ENCODE assay signal across 23 cellular contexts in the genomic region with DNA sequence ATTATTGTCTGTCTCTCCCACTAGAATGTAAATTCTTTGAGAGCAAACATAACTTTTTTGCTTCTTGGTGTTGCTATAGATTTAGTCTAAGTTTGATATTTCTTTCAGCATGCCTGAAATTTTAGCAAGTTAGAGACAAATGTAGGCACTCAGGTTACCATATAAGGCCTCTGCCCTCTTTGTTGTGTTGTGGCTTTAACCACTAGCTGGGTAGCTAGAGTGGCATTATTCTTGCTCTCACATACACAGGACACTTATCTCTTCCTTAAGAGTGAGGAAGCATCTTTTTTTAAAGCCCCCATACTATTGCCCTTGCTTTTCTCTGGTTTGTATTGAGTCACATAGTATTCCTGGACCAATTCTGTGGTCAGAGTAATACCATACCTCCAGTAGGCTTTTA. TPM values are rescaled to one million over a fixed set of nuclear protein-coding genes. Genes with fewer than 3 reads are reported as not detected.
A peak's percentile ranks its signal among the peaks of the same experiment; 100 is the strongest.
DNase-seq lines count a peak whose midpoint lies in the region; ATAC-seq and TF ChIP-seq lines count a peak whose summit lies in the region.
"Had no signal": no experiment of that assay in that cellular context is flagged by ENCODE, and none has a peak within 500 bp of the region (broad histone marks: within the 10 kb centered on the region; RNA-seq: fewer than 3 reads in every experiment).

No MANE protein-coding gene starts in this region.

- no peaks in the 10 kb centered on the region for H3K36me3 Mint-ChIP-seq in CD4-positive, CD25-positive, alpha-beta regulatory T cell
- peaks cover 0 to 7% (median 2%) of the 10 kb centered on the region in 3 donors for H3K36me3 Mint-ChIP-seq in CD8-positive, alpha-beta memory T cell
- H3K36me3 Mint-ChIP-seq in T-cell = peaks cover 3% of the 10 kb centered on the region
- H3K36me3 Mint-ChIP-seq in memory B cell = no peaks in the 10 kb centered on the region

- no peaks in the 10 kb centered on the region for H3K4me1 ChIP-seq in CD4-positive, CD25-positive, alpha-beta regulatory T cell (ENCODE audit: control insufficient read depth, insufficient read depth, low read length, poor library complexity, severe bottlenecking)
- H3K4me1 ChIP-seq in CD8-positive, alpha-beta memory T cell (ENCODE audit: insufficient read depth, low read length) = no peaks in the 10 kb centered on the region
- no peaks in the 10 kb centered on the region for H3K4me1 ChIP-seq in left lung
- H3K4me1 ChIP-seq: A549, HAP-1 had no signal

- no peaks in the 10 kb centered on the region for H3K27me3 Mint-ChIP-seq in CD4-positive, CD25-positive, alpha-beta regulatory T cell
- no peaks in the 10 kb centered on the region for H3K27me3 Mint-ChIP-seq in CD8-positive, alpha-beta memory T cell
- H3K27me3 Mint-ChIP-seq in T-cell (no peaks in the 10 kb centered on the region), memory B cell (no peaks in the 10 kb centered on the region)

- H3K27ac ChIP-seq in CD4-positive, CD25-positive, alpha-beta regulatory T cell (ENCODE audit: insufficient read depth, low read length, poor library complexity, severe bottlenecking) = no peak overlapping the region
- H3K27ac ChIP-seq in CD8-positive, alpha-beta memory T cell (ENCODE audit: low read depth, low read length) = no peak overlapping the region
- no peak overlapping the region for H3K27ac ChIP-seq in left lung
- H3K27ac ChIP-seq: A549, RWPE1 had no signal

- H3K4me1 Mint-ChIP-seq in CD4-positive, CD25-positive, alpha-beta regulatory T cell = peaks cover 0 to 14% (median 9%) of the 10 kb centered on the region in 4 donors
- peaks cover 11 to 20% (median 14%) of the 10 kb centered on the region in 3 donors for H3K4me1 Mint-ChIP-seq in CD8-positive, alpha-beta memory T cell
- H3K4me1 Mint-ChIP-seq in T-cell = peaks cover 9 to 17% (median 10%) of the 10 kb centered on the region in 3 donors
- H3K4me1 Mint-ChIP-seq in memory B cell = peaks cover 5% of the 10 kb centered on the region

- no peaks in the 10 kb centered on the region for H3K27me3 ChIP-seq in CD4-positive, CD25-positive, alpha-beta regulatory T cell (ENCODE audit: control insufficient read depth, insufficient read depth, low read length)
- H3K27me3 ChIP-seq in CD8-positive, alpha-beta memory T cell (ENCODE audit: insufficient read depth, low read length, poor library complexity, severe bottlenecking) = no peaks in the 10 kb centered on the region
- H3K27me3 ChIP-seq in left lung = no peaks in the 10 kb centered on the region

- intact Hi-C loops in left lung (cut with DNase I) = no loop called here

- H3K9me3 Mint-ChIP-seq in CD4-positive, CD25-positive, alpha-beta regulatory T cell = no peaks in the 10 kb centered on the region
- H3K9me3 Mint-ChIP-seq in CD8-positive, alpha-beta memory T cell = no peaks in the 10 kb centered on the region
- H3K9me3 Mint-ChIP-seq in T-cell (peaks cover 0 to 4% (median 0%) of the 10 kb centered on the region in 3 donors), memory B cell (no peaks in the 10 kb centered on the region)
- H3K9me3 Mint-ChIP-seq: HFFc6 had no signal

- ATAC-seq in CD4-positive, CD25-positive, alpha-beta regulatory T cell (ENCODE audit: low read depth in 2 of 2) = no peak
- ATAC-seq in T-cell (replicated peaks in 1 of 4) = no peak
- no peak for ATAC-seq in memory B cell (ENCODE audit: low read depth)
- ATAC-seq in left lung = no peak
- ATAC-seq: A549 had no signal

- H3K4me3 ChIP-seq in CD4-positive, CD25-positive, alpha-beta regulatory T cell (ENCODE audit: low read depth, low read length) = no peak overlapping the region
- no peak overlapping the region for H3K4me3 ChIP-seq in CD8-positive, alpha-beta memory T cell (ENCODE audit: low read length)
- H3K4me3 ChIP-seq in left lung = no peak overlapping the region
- H3K4me3 ChIP-seq: A549, HAP-1 had no signal

- H3K36me3 ChIP-seq in CD4-positive, CD25-positive, alpha-beta regulatory T cell (ENCODE audit: control insufficient read depth, insufficient read depth, low read length) = peaks cover 2% of the 10 kb centered on the region
- no peaks in the 10 kb centered on the region for H3K36me3 ChIP-seq in CD8-positive, alpha-beta memory T cell (ENCODE audit: insufficient read depth, low read length)
- H3K36me3 ChIP-seq in left lung = peaks cover 0 to 2% of the 10 kb centered on the region in 2 donors

- no peak overlapping the region for H3K4me3 Mint-ChIP-seq in CD4-positive, CD25-positive, alpha-beta regulatory T cell
- H3K4me3 Mint-ChIP-seq in CD8-positive, alpha-beta memory T cell = no peak overlapping the region
- H3K4me3 Mint-ChIP-seq in T-cell (peak overlapping the region in 1 of 3 donors; percentile 7), memory B cell (no peak overlapping the region)
- H3K4me3 Mint-ChIP-seq: HFFc6 had no signal

- TF ChIP-seq CTCF in left lung (IDR thresholded peaks at IDR 0.05) = no peak

- CTCF ChIA-PET in CD8-positive, alpha-beta memory T cell (lab: Charles Lee) = interaction anchor here (2.0 kb wide), 1 partner anchor 54 kb away, joined by 5 read pairs; no protein-coding TSS in a partner anchor
- CTCF ChIA-PET in T-cell (lab: Charles Lee) = interaction anchor here in 1 of 2 donors (3.0 kb wide), 1 partner anchor 37 kb away, joined by 15 read pairs; the partner anchor contains the start of gene EIF4G2

- H3K9me3 ChIP-seq in CD4-positive, CD25-positive, alpha-beta regulatory T cell (ENCODE audit: control insufficient read depth in 2 of 2, low read length in 2 of 2) = no peaks in the 10 kb centered on the region
- no peaks in the 10 kb centered on the region for H3K9me3 ChIP-seq in CD8-positive, alpha-beta memory T cell (ENCODE audit: low read length)
- no peaks in the 10 kb centered on the region for H3K9me3 ChIP-seq in left lung
- H3K9me3 ChIP-seq: A549, HAP-1 had no signal

- POLR2A ChIA-PET in CD8-positive, alpha-beta memory T cell (lab: Charles Lee) = no interaction called here
- POLR2A ChIA-PET in T-cell (lab: Charles Lee) = interaction anchor here (0.5 to 1.6 kb wide), 2 partner anchors 37 to 377 kb away, joined by 5 to 9 read pairs; partner anchors contain the start of gene EIF4G2 (in 1 of the 2)

- peak overlapping the region in 2 of 3 donors; percentile 21 to 57 for H3K27ac Mint-ChIP-seq in CD4-positive, CD25-positive, alpha-beta regulatory T cell
- H3K27ac Mint-ChIP-seq in CD8-positive, alpha-beta memory T cell = peak overlapping the region in 6 of 8 donors; percentile 36 to 93 (median 62)
- peak overlapping the region; percentile 9 to 24 for H3K27ac Mint-ChIP-seq in T-cell
- H3K27ac Mint-ChIP-seq in memory B cell = peak overlapping the region; percentile 29
- H3K27ac Mint-ChIP-seq: HFFc6 had no signal

- no peak for DNase-seq in CD4-positive, CD25-positive, alpha-beta regulatory T cell
- no peak for DNase-seq in CD8-positive, alpha-beta memory T cell
- DNase-seq in T-cell (no peak), memory B cell (ENCODE audit: low spot score in 2 of 2) (no peak), NCI-H748 (lab: John Stamatoyannopoulos, UW; ENCODE audit: unreplicated experiment) (no peak), left lung (no peak), NCI-H1105 treated with DMSO at 0.1 percent for 48 hours (lab: John Stamatoyannopoulos, UW) (no peak), DMS53 (lab: John Stamatoyannopoulos, UW) (no peak)
- DNase-seq: AML-193, C1 segment of cervical spinal cord, GOT3, HFFc6, Karpas-422, NCI-H1092 treated with DMSO at 0.1 percent for 48 hours, NCI-H1436 treated with DMSO at 0.1 percent for 48 hours, NCI-H187 treated with DMSO at 0.1 percent for 48 hours, NCI-H446 treated with DMSO at 0.1 percent for 48 hours, NCI-H526, SHP77, T-helper 1 cell had no signal

RNA-seq across cellular contexts. Expression of gene ZBED5, which starts 11.2 kb away (rescaled TPM):
- 62.6 TPM for total RNA-seq in CD4-positive, CD25-positive, alpha-beta regulatory T cell
- 10 to 100 TPM; 14.7 to 22.4 (median 18.0) TPM for polyA plus RNA-seq in CD4-positive, CD25-positive, alpha-beta regulatory T cell
- 10 to 100 TPM; 45.7 to 51.9 TPM for total RNA-seq in CD8-positive, alpha-beta memory T cell
- polyA plus RNA-seq in CD8-positive, alpha-beta memory T cell = 15.1 TPM
- 100 to 1,000 TPM in 3 of 5 donors, 10 to 100 TPM in 2; 70.1 to 112 (median 106) TPM for total RNA-seq in T-cell
- 10 to 100 TPM; 37.4 to 41.5 TPM for total RNA-seq in left lung

RNA-seq across cellular contexts. Expression of gene EIF4G2, which starts 37.9 kb away (rescaled TPM):
- 839 TPM for total RNA-seq in CD4-positive, CD25-positive, alpha-beta regulatory T cell
- polyA plus RNA-seq in CD4-positive, CD25-positive, alpha-beta regulatory T cell = 100 to 1,000 TPM; 367 to 423 (median 413) TPM
- 1,000 to 10,000 TPM; 1,516 to 1,609 TPM for total RNA-seq in CD8-positive, alpha-beta memory T cell
- 547 TPM for polyA plus RNA-seq in CD8-positive, alpha-beta memory T cell
- total RNA-seq in T-cell (1,000 to 10,000 TPM in 1 of 5 donors, 100 to 1,000 TPM in 4; 575 to 1,022 (median 643) TPM), left lung (1,000 to 10,000 TPM in 1 of 2 donors, 100 to 1,000 TPM in 1; 852 to 1,027 TPM)
